21 cellular contexts compared by ENCODE assay signal in the genomic region with DNA sequence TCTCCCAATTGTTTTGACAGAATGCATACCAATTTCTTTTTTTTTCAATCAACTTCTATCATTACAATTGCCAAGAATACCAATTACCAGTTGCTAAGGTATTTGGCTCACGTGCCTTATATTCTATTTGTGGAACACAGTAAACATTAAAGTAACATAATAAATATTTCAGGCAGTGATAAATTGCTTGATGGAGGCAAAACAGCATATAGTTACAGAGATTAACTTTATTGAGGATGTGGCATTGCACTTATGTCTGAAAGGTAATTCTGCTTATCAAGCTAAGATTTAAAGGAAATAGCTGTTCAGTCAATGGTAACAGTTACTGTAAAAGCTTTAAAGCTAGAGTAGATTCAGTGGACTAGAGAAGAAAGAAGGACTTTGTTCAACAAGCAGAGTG.
A peak's percentile ranks its signal among the peaks of the same experiment; 100 is the strongest.
DNase-seq lines count a peak whose midpoint lies in the region; ATAC-seq and TF ChIP-seq lines count a peak whose summit lies in the region.
"Had no signal": no experiment of that assay in that cellular context is flagged by ENCODE, and none has a peak within 500 bp of the region (broad histone marks: within the 10 kb centered on the region; RNA-seq: fewer than 3 reads in every experiment).

No MANE protein-coding gene starts in this region.

- H3K36me3 ChIP-seq in Karpas-422 (ENCODE audit: insufficient read depth, low read length): no peaks in the 10 kb centered on the region
- 0 out of 2 replicates have a peak, but pooled peaks cover 3% of the 10 kb centered on the region for H3K36me3 ChIP-seq in SU-DHL-6 (ENCODE audit: low read length)
- H3K36me3 ChIP-seq in body of pancreas (replicated peaks in 1 of 2; ENCODE audit: insufficient read depth in 1 of 2, low read depth in 2 of 2): no peaks in the 10 kb centered on the region
- H3K36me3 ChIP-seq: BLaER1 treated with 17β-estradiol and CSF1 and Interleukin-3, amounts not matched to agents 10 nM and 100 nM had no signal

- no peaks in the 10 kb centered on the region; the same call in 1 of the 2 replicates for H3F3A ChIP-seq in SU-DHL-6 (ENCODE audit: insufficient read depth)

- H4K20me1 ChIP-seq in Karpas-422 (ENCODE audit: insufficient read depth, low read depth, low read length): no peaks in the 10 kb centered on the region
- H4K20me1 ChIP-seq in SU-DHL-6 (ENCODE audit: low read depth, low read length): no peaks in the 10 kb centered on the region
- H4K20me1 ChIP-seq: BLaER1 treated with 17β-estradiol and CSF1 and Interleukin-3, amounts not matched to agents 10 nM and 100 nM had no signal

- no peaks in the 10 kb centered on the region for H3K9me2 ChIP-seq in Karpas-422 (replicated peaks; ENCODE audit: insufficient read depth, low read length)
- no peaks in the 10 kb centered on the region for H3K9me2 ChIP-seq in SU-DHL-6 (replicated peaks; ENCODE audit: insufficient read depth, low read length)

- H3K27ac ChIP-seq in Karpas-422 (ENCODE audit: low read length): no peak overlapping the region
- H3K27ac ChIP-seq in SU-DHL-6 (ENCODE audit: low read depth, low read length): no peak overlapping the region
- H3K27ac ChIP-seq in body of pancreas: no peak overlapping the region
- H3K27ac ChIP-seq: A549; BLaER1 treated with 17β-estradiol and CSF1 and Interleukin-3, amounts not matched to agents 10 nM and 100 nM had no signal

- H3K4me1 ChIP-seq in Karpas-422 (ENCODE audit: low read length): no peaks in the 10 kb centered on the region
- H3K4me1 ChIP-seq in body of pancreas: no peaks in the 10 kb centered on the region
- H3K4me1 ChIP-seq: A549; BLaER1 treated with 17β-estradiol and CSF1 and Interleukin-3, amounts not matched to agents 10 nM and 100 nM; Caco-2 had no signal

- ATAC-seq in body of pancreas: no peak
- ATAC-seq: A549; CD8-positive, alpha-beta T cell; GM12878 had no signal

- DNase-seq in Karpas-422 (no peak), NCI-H69 (lab: John Stamatoyannopoulos, UW) (peak; percentile 16), kidney tubule cell (ENCODE audit: low spot score) (no peak), SW480 (ENCODE audit: low spot score) (no peak), body of pancreas (no peak), DMS114 treated with DMSO at 0.1 percent for 48 hours (lab: John Stamatoyannopoulos, UW; ENCODE audit: unreplicated experiment) (no peak)
- DNase-seq: AML-193; Caco-2; Calu3; CD4-positive, alpha-beta T cell; CD8-positive, alpha-beta T cell; DMS153; DMS53; DMS79; DND-41; EL; GDM1 had no signal

- H3K9me3 ChIP-seq in Karpas-422 (ENCODE audit: low read length) (no peaks in the 10 kb centered on the region), SU-DHL-6 (ENCODE audit: insufficient read depth, low read length) (no peaks in the 10 kb centered on the region; the same call in 1 of the 2 replicates), body of pancreas (no peaks in the 10 kb centered on the region)
- H3K9me3 ChIP-seq: A549; BLaER1 treated with 17β-estradiol and CSF1 and Interleukin-3, amounts not matched to agents 10 nM and 100 nM; Caco-2 had no signal

- intact Hi-C loops in body of pancreas (cut with DNase I): no loop called here

- 5 to 11% methylated on average over 1 of the region's 1 CpG for WGBS in body of pancreas, 2 donors

- TF ChIP-seq CTCF in SU-DHL-6 (IDR thresholded peaks at IDR 0.05; ENCODE audit: insufficient read depth, low read length, poor library complexity, severe bottlenecking): no peak
- no peak for TF ChIP-seq CTCF in body of pancreas (IDR thresholded peaks at IDR 0.05)

- H2AFZ ChIP-seq in Karpas-422 (ENCODE audit: low read length) (peak overlapping the region; percentile 91), SU-DHL-6 (ENCODE audit: low read depth, low read length, severe bottlenecking) (peak overlapping the region; percentile 30)

- H3K79me2 ChIP-seq in Karpas-422 (ENCODE audit: low read length): no peaks in the 10 kb centered on the region
- no peaks in the 10 kb centered on the region for H3K79me2 ChIP-seq in SU-DHL-6 (ENCODE audit: insufficient read depth, low read length)

- H3K4me3 ChIP-seq in Karpas-422 (ENCODE audit: low read length) (no peak overlapping the region), SU-DHL-6 (ENCODE audit: insufficient read depth, low read length, poor library complexity, severe bottlenecking) (no peak overlapping the region), body of pancreas (no peak overlapping the region)
- H3K4me3 ChIP-seq: A549; BLaER1 treated with 17β-estradiol and CSF1 and Interleukin-3, amounts not matched to agents 10 nM and 100 nM; GM12878 had no signal

- H3K4me2 ChIP-seq in Karpas-422 (ENCODE audit: low read depth, low read length, poor library complexity, severe bottlenecking): no peak overlapping the region
- no peak overlapping the region for H3K4me2 ChIP-seq in SU-DHL-6 (ENCODE audit: low read depth, low read length, poor library complexity, severe bottlenecking)
- H3K4me2 ChIP-seq: A549; BLaER1 treated with 17β-estradiol and CSF1 and Interleukin-3, amounts not matched to agents 10 nM and 100 nM had no signal

- no peak for TF ChIP-seq POLR2A in body of pancreas (IDR thresholded peaks at IDR 0.05)

- H3K9ac ChIP-seq in Karpas-422 (ENCODE audit: low read length) (no peak overlapping the region), SU-DHL-6 (ENCODE audit: low read length) (no peak overlapping the region)
- H3K9ac ChIP-seq: BLaER1 treated with 17β-estradiol and CSF1 and Interleukin-3, amounts not matched to agents 10 nM and 100 nM had no signal

- H3K27me3 ChIP-seq in Karpas-422 (ENCODE audit: low read length): no peaks in the 10 kb centered on the region
- H3K27me3 ChIP-seq in SU-DHL-6 (ENCODE audit: low read length): no peaks in the 10 kb centered on the region
- H3K27me3 ChIP-seq in body of pancreas: no peaks in the 10 kb centered on the region
- H3K27me3 ChIP-seq: BLaER1 treated with 17β-estradiol and CSF1 and Interleukin-3, amounts not matched to agents 10 nM and 100 nM had no signal
